20 cellular contexts compared by ENCODE assay signal in genomic region chr16:75921281-75921680, GRCh38.
"Had no signal": no experiment of that assay in that cellular context is flagged by ENCODE, and none has a peak within 500 bp of the region (broad histone marks: within the 10 kb centered on the region; RNA-seq: fewer than 3 reads in every experiment).

No MANE protein-coding gene starts in this region.

- H3K27ac ChIP-seq: esophagus squamous epithelium, skin epidermis had no signal

- H3K4me1 Mint-ChIP-seq: activated CD4-positive, alpha-beta T cell treated with anti-CD3 and anti-CD28 coated beads, Interleukin-2, amount 10 ng/mL, durations not matched to agents 7 days and 5 days; activated naive CD8-positive, alpha-beta T cell treated with anti-CD3 and anti-CD28 coated beads, Interleukin-2, amount 10 ng/mL, durations not matched to agents 7 days and 5 days; immature natural killer cell had no signal

- H3K4me1 ChIP-seq: esophagus squamous epithelium had no signal

- H3K9me3 ChIP-seq: esophagus squamous epithelium had no signal

- DNase-seq: activated CD4-positive, alpha-beta T cell treated with anti-CD3 and anti-CD28 coated beads, Interleukin-2, amount 10 ng/mL, durations not matched to agents 7 days and 5 days; activated CD8-positive, alpha-beta memory T cell treated with anti-CD3 and anti-CD28 coated beads, Interleukin-2, amount 50 U/mL, for 48 hours; activated gamma-delta T cell treated with Interleukin-2 at 50 U/mL for 16 hours; activated naive CD8-positive, alpha-beta T cell treated with anti-CD3 and anti-CD28 coated beads, Interleukin-2, amount 10 ng/mL, durations not matched to agents 7 days and 5 days; activated T-cell treated with anti-CD3 and anti-CD28 coated beads, Interleukin-2, amount 50 U/mL, for 72 hours; central memory CD4-positive, alpha-beta T cell; cortex of kidney; effector CD8-positive, alpha-beta T cell; esophagus squamous epithelium; hippocampal formation; immature natural killer cell; nucleus accumbens; right cardiac atrium; stimulated activated CD4-positive, alpha-beta T cell treated with anti-CD3 and anti-CD28 coated beads, Interleukin-4, amount 100 ng/mL, for 24 hours; stimulated activated naive CD8-positive, alpha-beta T cell treated with anti-CD3 and anti-CD28 coated beads, Interleukin-15, Interleukin-2, amounts not matched to agents 100 U/mL and 50 U/mL, for 24 hours had no signal

- H3K9me3 Mint-ChIP-seq: activated CD4-positive, alpha-beta T cell treated with anti-CD3 and anti-CD28 coated beads, Interleukin-2, amount 10 ng/mL, durations not matched to agents 7 days and 5 days; activated naive CD8-positive, alpha-beta T cell treated with anti-CD3 and anti-CD28 coated beads, Interleukin-2, amount 10 ng/mL, durations not matched to agents 7 days and 5 days; brain; nephron had no signal

- ATAC-seq: activated T-cell treated with anti-CD3 and anti-CD28 coated beads, Interleukin-2, amount 50 U/mL, for 72 hours; right cardiac atrium; stimulated activated naive CD8-positive, alpha-beta T cell treated with anti-CD3 and anti-CD28 coated beads, Interleukin-15, Interleukin-2, amounts not matched to agents 100 U/mL and 50 U/mL, for 24 hours had no signal

- H3K4me3 Mint-ChIP-seq: activated CD4-positive, alpha-beta T cell treated with anti-CD3 and anti-CD28 coated beads, Interleukin-2, amount 10 ng/mL, durations not matched to agents 7 days and 5 days; activated naive CD8-positive, alpha-beta T cell treated with anti-CD3 and anti-CD28 coated beads, Interleukin-2, amount 10 ng/mL, durations not matched to agents 7 days and 5 days; activated T-cell treated with anti-CD3 and anti-CD28 coated beads, Interleukin-2, amount 50 U/mL, for 72 hours; brain; immature natural killer cell; nephron; type B pancreatic cell had no signal

- H3K36me3 Mint-ChIP-seq: activated naive CD8-positive, alpha-beta T cell treated with anti-CD3 and anti-CD28 coated beads, Interleukin-2, amount 10 ng/mL, durations not matched to agents 7 days and 5 days; brain; immature natural killer cell; type B pancreatic cell had no signal

- H3K27me3 ChIP-seq: esophagus squamous epithelium had no signal

- H3K36me3 ChIP-seq: esophagus squamous epithelium had no signal

- H3K4me3 ChIP-seq: esophagus squamous epithelium, skin epidermis had no signal

- H3K27ac Mint-ChIP-seq: activated CD4-positive, alpha-beta T cell treated with anti-CD3 and anti-CD28 coated beads, Interleukin-2, amount 10 ng/mL, durations not matched to agents 7 days and 5 days; activated naive CD8-positive, alpha-beta T cell treated with anti-CD3 and anti-CD28 coated beads, Interleukin-2, amount 10 ng/mL, durations not matched to agents 7 days and 5 days; activated T-cell treated with anti-CD3 and anti-CD28 coated beads, Interleukin-2, amount 50 U/mL, for 72 hours; immature natural killer cell; nephron; progenitor cell of endocrine pancreas; type B pancreatic cell had no signal

- H3K27me3 Mint-ChIP-seq: activated CD4-positive, alpha-beta T cell treated with anti-CD3 and anti-CD28 coated beads, Interleukin-2, amount 10 ng/mL, durations not matched to agents 7 days and 5 days; activated naive CD8-positive, alpha-beta T cell treated with anti-CD3 and anti-CD28 coated beads, Interleukin-2, amount 10 ng/mL, durations not matched to agents 7 days and 5 days; brain; progenitor cell of endocrine pancreas; type B pancreatic cell had no signal
